Comparison of ENCODE assay signal across 17 cellular contexts in genomic region chr19:41811036-41811435, GRCh38. TPM values are rescaled to one million over a fixed set of nuclear protein-coding genes. Genes with fewer than 3 reads are reported as not detected.
DNase-seq lines count a peak whose midpoint lies in the region; ATAC-seq and TF ChIP-seq lines count a peak whose summit lies in the region.
"Had no signal": no experiment of that assay in that cellular context is flagged by ENCODE, and none has a peak within 500 bp of the region (broad histone marks: within the 10 kb centered on the region; RNA-seq: fewer than 3 reads in every experiment).

No MANE protein-coding gene starts in this region.

- H3K4me1 ChIP-seq in BLaER1 treated with 17β-estradiol and CSF1 and Interleukin-3, amounts not matched to agents 10 nM and 100 nM, result peaks cover 60 to 86% (median 72%) of the 10 kb centered on the region in 10 experiments
- H3K4me1 ChIP-seq: gastrocnemius medialis, parathyroid adenoma had no signal

- peak overlapping the region; percentile 81 to 99 (median 97) for H3K4me2 ChIP-seq in BLaER1 treated with 17β-estradiol and CSF1 and Interleukin-3, amounts not matched to agents 10 nM and 100 nM

- H3K27ac ChIP-seq in BLaER1 treated with 17β-estradiol and CSF1 and Interleukin-3, amounts not matched to agents 10 nM and 100 nM, result peak overlapping the region; percentile 69 to 92 (median 90)
- H3K27ac ChIP-seq: gastrocnemius medialis, parathyroid adenoma had no signal

- H3K4me3 ChIP-seq in BLaER1 treated with 17β-estradiol and CSF1 and Interleukin-3, amounts not matched to agents 10 nM and 100 nM, result peak overlapping the region in 8 of 10 experiments; percentile 17 to 59 (median 42); a peak in 13 of 20 replicates
- H3K4me3 ChIP-seq in NB4 (ENCODE audit: low read depth, low read length), result no peak overlapping the region
- H3K4me3 ChIP-seq: gastrocnemius medialis had no signal

- H4K20me1 ChIP-seq in BLaER1 treated with 17β-estradiol and CSF1 and Interleukin-3, amounts not matched to agents 10 nM and 100 nM, result no peaks in the 10 kb centered on the region

- H3K9me3 ChIP-seq in BLaER1 treated with 17β-estradiol and CSF1 and Interleukin-3, amounts not matched to agents 10 nM and 100 nM (replicated peaks in 1 of 11), result no peaks in the 10 kb centered on the region
- H3K9me3 ChIP-seq: gastrocnemius medialis had no signal

- TF ChIP-seq CTCF in NB4 (IDR thresholded peaks at IDR 0.05; ENCODE audit: low read depth, low read length), result no peak

- H3K9me3 Mint-ChIP-seq in naive B cell, result no peaks in the 10 kb centered on the region

- H3K4me3 Mint-ChIP-seq in naive B cell, result peak overlapping the region in 4 of 8 donors; percentile 11 to 64 (median 20)

- no peak for TF ChIP-seq POLR2A in NB4 (IDR thresholded peaks at IDR 0.05; ENCODE audit: extremely low read depth, insufficient read length)

- H3K27ac Mint-ChIP-seq in naive B cell, result peak overlapping the region in 4 of 6 donors; percentile 5 to 84 (median 54)

- H3K36me3 Mint-ChIP-seq in naive B cell, result no peaks in the 10 kb centered on the region

- DNase-seq in NB4 (ENCODE audit: low read depth) (peak; percentile 59), globus pallidus (ENCODE audit: low spot score) (peak; percentile 38), naive B cell (peak; percentile 23), iPS-NIHi7 (ENCODE audit: extremely low spot score) (no peak), T-helper 2 cell (no peak), occipital lobe (lab: John Stamatoyannopoulos, UW) (no peak)
- no peak for DNase-seq in activated CD8-positive, alpha-beta memory T cell treated with anti-CD3 and anti-CD28 coated beads, Interleukin-2, amount 50 U/mL, for 4 hours
- DNase-seq: ACHN; activated CD4-positive, CD25-positive, alpha-beta regulatory T cell; activated effector memory CD4-positive, alpha-beta T cell treated with anti-CD3 and anti-CD28 coated beads, Interleukin-2, amount 50 U/mL, for 16 hours; Calu3; NCI-H1417 treated with DMSO at 0.1 percent for 48 hours; stimulated activated CD4-positive, alpha-beta T cell treated with anti-CD3 and anti-CD28 coated beads, Interleukin-12 subunit alpha, Interleukin-12 subunit beta, amount 100 ng/mL, for 4 hours had no signal

- H3K27me3 ChIP-seq in BLaER1 treated with 17β-estradiol and CSF1 and Interleukin-3, amounts not matched to agents 10 nM and 100 nM, result no peaks in the 10 kb centered on the region

- ATAC-seq in naive B cell (ENCODE audit: low read depth in 2 of 2), result peak; percentile 87 to 91
- ATAC-seq: gastrocnemius medialis had no signal

- H3K9ac ChIP-seq in BLaER1 treated with 17β-estradiol and CSF1 and Interleukin-3, amounts not matched to agents 10 nM and 100 nM, result peak overlapping the region; percentile 67 to 81 (median 76); a peak in 21 of 22 replicates
- H3K9ac ChIP-seq: parathyroid adenoma had no signal

- no peaks in the 10 kb centered on the region for H3K36me3 ChIP-seq in BLaER1 treated with 17β-estradiol and CSF1 and Interleukin-3, amounts not matched to agents 10 nM and 100 nM
- H3K36me3 ChIP-seq: gastrocnemius medialis had no signal

- H3K27me3 Mint-ChIP-seq in naive B cell, result no peaks in the 10 kb centered on the region

- peaks cover 18 to 27% (median 24%) of the 10 kb centered on the region in 3 donors for H3K4me1 Mint-ChIP-seq in naive B cell

RNA-seq across cellular contexts. Expression of gene CEACAM3, which starts 14.6 kb away (rescaled TPM):
- not detected for polyA plus RNA-seq in naive B cell (ENCODE audit: low read depth in 6 of 6)
- not detected for total RNA-seq in occipital lobe
- total RNA-seq: Calu3, gastrocnemius medialis had no signal

RNA-seq across cellular contexts. Expression of gene LYPD4, which starts 33.4 kb away (rescaled TPM):
- polyA plus RNA-seq in naive B cell (ENCODE audit: low read depth in 6 of 6), result not detected
- not detected for total RNA-seq in occipital lobe
- total RNA-seq: Calu3, gastrocnemius medialis, mucosa of gallbladder had no signal

RNA-seq across cellular contexts. Expression of gene DMRTC2, which starts 33.8 kb away (rescaled TPM):
- polyA plus RNA-seq in naive B cell (ENCODE audit: low read depth in 6 of 6), result not detected
- total RNA-seq in occipital lobe, result not detected
- total RNA-seq: Calu3, gastrocnemius medialis, mucosa of gallbladder had no signal

RNA-seq across cellular contexts. Expression of gene RPS19, which starts 49.0 kb away (rescaled TPM):
- polyA plus RNA-seq in naive B cell (ENCODE audit: low read depth in 6 of 6), result 1,000 to 10,000 TPM; 4,276 to 8,441 (median 6,198) TPM
- 405 TPM for total RNA-seq in occipital lobe

RNA-seq across cellular contexts. Expression of gene CEACAM6, which starts 55.7 kb away (rescaled TPM):
- polyA plus RNA-seq in naive B cell (ENCODE audit: low read depth in 6 of 6), result not detected
- total RNA-seq in occipital lobe, result not detected

Comparison
In these comparisons a context has a peak if more than half of its experiments do, and no peak if none do; other contexts are left out.
1. DNase-seq: peak in NB4 (single experiment), globus pallidus (single experiment) and naive B cell (single experiment); none in iPS-NIHi7 (single experiment), T-helper 2 cell (0 of 5), activated CD8-positive, alpha-beta memory T cell treated with anti-CD3 and anti-CD28 coated beads, Interleukin-2, amount 50 U/mL, for 4 hours (single experiment) and occipital lobe (single experiment).